1 cellular context compared by ENCODE assay signal in genomic region chr17:42989726-42990652, GRCh38.
A peak's percentile ranks its signal among the peaks of the same experiment; 100 is the strongest.
TF ChIP-seq lines count a peak whose summit lies in the region.

No MANE protein-coding gene starts in this region.

TF ChIP-seq in HepG2, 621 proteins besides CTCF, POLR2A, EP300 and RAD21:
- TF ChIP-seq ASH2L (IDR thresholded peaks at IDR 0.05; ENCODE audit: insufficient read length, low read depth, low read length) (no peak), SAP130 (CRISPR knock-in tag; IDR thresholded peaks at IDR 0.05; ENCODE audit: low read depth) (0 out of 2 replicates have a peak, but pooled peaks have one; percentile 16), NFE2L2 (IDR thresholded peaks at IDR 0.05; ENCODE audit: low read length) (peak; percentile 51; the same call in 1 of the 2 replicates), MAFK (conservative IDR thresholded peaks at IDR 0.05 in 1 of 2, IDR thresholded peaks at IDR 0.05 in 1 of 2; ENCODE audit: low read length in 2 of 2) (peak; percentile 20 to 30; a peak in 3 of 4 replicates), MAFF (IDR thresholded peaks at IDR 0.05; ENCODE audit: low read depth, low read length) (0 out of 2 replicates have a peak, but pooled peaks have one; percentile 15)
- TF ChIP-seq, protein P1, sequence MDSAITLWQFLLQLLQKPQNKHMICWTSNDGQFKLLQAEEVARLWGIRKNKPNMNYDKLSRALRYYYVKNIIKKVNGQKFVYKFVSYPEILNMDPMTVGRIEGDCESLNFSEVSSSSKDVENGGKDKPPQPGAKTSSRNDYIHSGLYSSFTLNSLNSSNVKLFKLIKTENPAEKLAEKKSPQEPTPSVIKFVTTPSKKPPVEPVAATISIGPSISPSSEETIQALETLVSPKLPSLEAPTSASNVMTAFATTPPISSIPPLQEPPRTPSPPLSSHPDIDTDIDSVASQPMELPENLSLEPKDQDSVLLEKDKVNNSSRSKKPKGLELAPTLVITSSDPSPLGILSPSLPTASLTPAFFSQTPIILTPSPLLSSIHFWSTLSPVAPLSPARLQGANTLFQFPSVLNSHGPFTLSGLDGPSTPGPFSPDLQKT (CRISPR knock-in tag; IDR thresholded peaks at IDR 0.05; ENCODE audit: borderline replicate concordance) = no peak
